30 cellular contexts compared by ENCODE assay signal in genomic region chr5:170430256-170430655, GRCh38. TPM values are rescaled to one million over a fixed set of nuclear protein-coding genes. Genes with fewer than 3 reads are reported as not detected.
"Had no signal": no experiment of that assay in that cellular context is flagged by ENCODE, and none has a peak within 500 bp of the region (broad histone marks: within the 10 kb centered on the region; RNA-seq: fewer than 3 reads in every experiment).

No MANE protein-coding gene starts in this region.

- H3K27me3 ChIP-seq: neural progenitor cell, ovary, right lobe of liver, suprapubic skin, testis, upper lobe of right lung, vagina had no signal

- FAIRE-seq: small intestine had no signal

- H3K4me3 ChIP-seq: neural progenitor cell, ovary, psoas muscle, right lobe of liver, sigmoid colon, suprapubic skin, testis, tibial artery, transverse colon, upper lobe of right lung, vagina had no signal

- H3K27ac ChIP-seq: neural progenitor cell, ovary, parathyroid adenoma, psoas muscle, right lobe of liver, sigmoid colon, suprapubic skin, testis, tibial artery, transverse colon, upper lobe of right lung, vagina had no signal

- H3K4me1 ChIP-seq: parathyroid adenoma, psoas muscle, right lobe of liver, transverse colon, upper lobe of right lung, vagina had no signal

- H3K79me2 ChIP-seq: parathyroid adenoma had no signal

- H3K36me3 ChIP-seq: neural progenitor cell, ovary, right lobe of liver, sigmoid colon, suprapubic skin, tibial artery, transverse colon, upper lobe of right lung, vagina had no signal

- H3K4me2 ChIP-seq: neural progenitor cell had no signal

- H2AFZ ChIP-seq: parathyroid adenoma had no signal

- H3K9ac ChIP-seq: neural progenitor cell, parathyroid adenoma had no signal

- ATAC-seq: naive thymus-derived CD4-positive, alpha-beta T cell; natural killer cell; psoas muscle; right cardiac atrium; right lobe of liver; stimulated activated effector memory CD8-positive, alpha-beta T cell treated with anti-CD3 and anti-CD28 coated beads, Interleukin-12 subunit alpha, Interleukin-12 subunit beta, amount 100 ng/mL, for 72 hours; stimulated activated naive B cell treated with anti-CD40 and anti-IgM and Interleukin-4, amounts not matched to agents 10 μg/mL and 1 μg/mL and 100 μg/mL, for 72 hours; stimulated activated naive CD8-positive, alpha-beta T cell treated with anti-CD3 and anti-CD28 coated beads, Interleukin-15, amount 100 ng/mL, for 72 hours; stimulated activated naive CD8-positive, alpha-beta T cell treated with anti-CD3 and anti-CD28 coated beads, Interleukin-15, Interleukin-2, amounts not matched to agents 100 U/mL and 50 U/mL, for 24 hours; upper lobe of right lung had no signal

- H3K9me3 ChIP-seq: ovary, right lobe of liver, sigmoid colon, suprapubic skin, testis, transverse colon, upper lobe of right lung, vagina had no signal

- DNase-seq: naive thymus-derived CD4-positive, alpha-beta T cell; natural killer cell; occipital lobe; ovary; posterior cingulate gyrus; psoas muscle; right cardiac atrium; right lobe of liver; sigmoid colon; small intestine; stimulated activated CD4-positive, alpha-beta T cell treated with anti-CD3 and anti-CD28 coated beads, Interleukin-15, amount 100 ng/mL, for 24 hours; stimulated activated CD4-positive, alpha-beta T cell treated with anti-CD3 and anti-CD28 coated beads, Interleukin-2, amount 100 ng/mL, for 24 hours; stimulated activated CD4-positive, alpha-beta T cell treated with anti-CD3 and anti-CD28 coated beads, Interleukin-2, amount 100 ng/mL, for 48 hours; stimulated activated CD4-positive, alpha-beta T cell treated with anti-CD3 and anti-CD28 coated beads, Interleukin-4, amount 100 ng/mL, for 24 hours; stimulated activated naive B cell treated with anti-CD40 and anti-IgM and Interleukin-4, amounts not matched to agents 10 μg/mL and 1 μg/mL and 100 μg/mL, for 72 hours; stimulated activated naive CD8-positive, alpha-beta T cell treated with anti-CD3 and anti-CD28 coated beads, Interleukin-15, amount 100 ng/mL, for 72 hours; stimulated activated naive CD8-positive, alpha-beta T cell treated with anti-CD3 and anti-CD28 coated beads, Interleukin-15, Interleukin-2, amounts not matched to agents 100 U/mL and 50 U/mL, for 24 hours; substantia nigra; testis; transverse colon; upper lobe of right lung had no signal

RNA-seq across cellular contexts. Expression of gene KCNMB1, which starts 41.1 kb away (rescaled TPM):
- total RNA-seq: progenitor cell of endocrine pancreas, renal cortical epithelial cell had no signal
- polyA plus RNA-seq: naive thymus-derived CD4-positive, alpha-beta T cell; neural cell had no signal
